Comparison of ENCODE assay signal across 18 cellular contexts in genomic region chr1:116175621-116176020, GRCh38.
DNase-seq lines count a peak whose midpoint lies in the region; ATAC-seq and TF ChIP-seq lines count a peak whose summit lies in the region.
"Had no signal": no experiment of that assay in that cellular context is flagged by ENCODE, and none has a peak within 500 bp of the region (broad histone marks: within the 10 kb centered on the region; RNA-seq: fewer than 3 reads in every experiment).

No MANE protein-coding gene starts in this region.

- H4K20me1 ChIP-seq in PC-9 (ENCODE audit: insufficient read depth) (no peaks in the 10 kb centered on the region), mammary epithelial cell (ENCODE audit: insufficient read depth, low read length) (no peaks in the 10 kb centered on the region)

- no peak overlapping the region for H3K4me2 ChIP-seq in PC-9
- no peak overlapping the region for H3K4me2 ChIP-seq in mammary epithelial cell (ENCODE audit: insufficient read depth, low read depth, low read length)
- H3K4me2 ChIP-seq: A549 had no signal

- H3K4me1 ChIP-seq in PC-9 (replicated peaks; ENCODE audit: insufficient read depth) (no peaks in the 10 kb centered on the region), colonic mucosa (no peaks in the 10 kb centered on the region), mammary epithelial cell (ENCODE audit: insufficient read depth, low read length) (no peaks in the 10 kb centered on the region)
- H3K4me1 ChIP-seq: A549 had no signal

- H3K36me3 ChIP-seq in PC-9 (ENCODE audit: low read depth) (no peaks in the 10 kb centered on the region), colonic mucosa (no peaks in the 10 kb centered on the region), mammary epithelial cell (ENCODE audit: insufficient read depth, low read length) (no peaks in the 10 kb centered on the region)

- POLR2A ChIA-PET in PC-9 (lab: Charles Lee; ENCODE audit: unreplicated experiment): no interaction called here

- ATAC-seq in HG03571 (IDR thresholded peaks at IDR 0.05; ENCODE audit: unreplicated experiment) (no peak), GM21723 (IDR thresholded peaks at IDR 0.05; ENCODE audit: unreplicated experiment) (no peak)
- ATAC-seq: A549, T-helper 17 cell had no signal

- WGBS in mammary epithelial cell (ENCODE audit: low coverage, missing lambda C conversion rate): 87% methylated on average over 2 of the region's 2 CpGs

- H2AFZ ChIP-seq in PC-9 (no peak overlapping the region), mammary epithelial cell (ENCODE audit: low read depth, low read length) (no peak overlapping the region)

- in situ Hi-C loops in KBM-7 (cut with MboI; ENCODE audit: low pct_unique_long_range_greater_than_20kb, low sequenced_read_pairs) (no loop called here), mammary epithelial cell (cut with MboI; ENCODE audit: low sequenced_read_pairs in 2 of 2) (no loop called here)

- no peaks in the 10 kb centered on the region for H3K27me3 ChIP-seq in PC-9 (ENCODE audit: insufficient read depth, low read depth)
- no peaks in the 10 kb centered on the region for H3K27me3 ChIP-seq in colonic mucosa
- H3K27me3 ChIP-seq in mammary epithelial cell (ENCODE audit: insufficient read depth, low read length): no peaks in the 10 kb centered on the region

- no peaks in the 10 kb centered on the region; the same call in 1 of the 2 replicates for H3K9me2 ChIP-seq in PC-9 (ENCODE audit: insufficient read depth)

- dilution Hi-C loops in mammary epithelial cell (cut with HindIII; ENCODE audit: low sequenced_read_pairs): no loop called here

- no peak overlapping the region for H3K27ac ChIP-seq in PC-9
- no peak overlapping the region for H3K27ac ChIP-seq in colonic mucosa
- no peak overlapping the region for H3K27ac ChIP-seq in mammary epithelial cell (ENCODE audit: insufficient read depth, low read depth, low read length)
- H3K27ac ChIP-seq: A549 had no signal

- intact Hi-C loops in PC-9 (cut with micrococcal nuclease; ENCODE audit: unreplicated experiment): no loop called here
- intact Hi-C loops in colonic mucosa (cut with DNase I): loop anchor here (10.0 kb wide), 1 partner anchor 149 kb away; no protein-coding TSS in a partner anchor
- intact Hi-C loops in mammary epithelial cell (cut with micrococcal nuclease): no loop called here

- no peaks in the 10 kb centered on the region for H3F3A ChIP-seq in PC-9 (ENCODE audit: insufficient read depth, low read depth)

- H3K9ac ChIP-seq in colonic mucosa (ENCODE audit: low read depth in 2 of 2, low read length in 2 of 2): no peak overlapping the region
- no peak overlapping the region for H3K9ac ChIP-seq in mammary epithelial cell (ENCODE audit: insufficient read depth, low read length)

- peak; percentile 12 for DNase-seq in KBM-7
- peak; percentile 14 for DNase-seq in NB4 (ENCODE audit: low read depth)
- DNase-seq in PC-9: no peak
- peak; percentile 4 for DNase-seq in colonic mucosa
- no peak for DNase-seq in mammary epithelial cell
- DNase-seq: CD4-positive, alpha-beta memory T cell; KG1; NCI-H1105 treated with DMSO at 0.1 percent for 48 hours; NCI-H1694 treated with DMSO at 0.1 percent for 48 hours; NCI-H2107; NCI-H2227 treated with DMSO at 0.1 percent for 48 hours; NCI-H510A treated with DMSO at 0.1 percent for 48 hours; NCI-H82; SHP77 treated with DMSO at 0.1 percent for 48 hours; T-helper 17 cell had no signal

- TF ChIP-seq CTCF in NB4 (IDR thresholded peaks at IDR 0.05; ENCODE audit: low read depth, low read length): no peak
- TF ChIP-seq CTCF in PC-9 (conservative IDR thresholded peaks at IDR 0.05): 0 out of 2 replicates have a peak, but pooled peaks have one; percentile 16
- no peak for TF ChIP-seq CTCF in colonic mucosa (IDR thresholded peaks at IDR 0.05)
- no peak for TF ChIP-seq CTCF in mammary epithelial cell (conservative IDR thresholded peaks at IDR 0.05 in 1 of 2, IDR thresholded peaks at IDR 0.05 in 1 of 2; ENCODE audit: extremely low read depth in 1 of 2, insufficient read depth in 1 of 2, low read depth in 1 of 2, low read length in 2 of 2)

- no TSS peak for BruUV-seq in PC-9 (replicated peaks; lab: Mats Ljungman, UMichigan)
- BruUV-seq in mammary epithelial cell (replicated peaks; lab: Mats Ljungman, UMichigan): no TSS peak

- CTCF ChIA-PET in PC-9 (lab: Charles Lee): no interaction called here
- CTCF ChIA-PET in mammary epithelial cell (lab: Charles Lee; ENCODE audit: low non-redundant PET): no interaction called here

- H3K4me3 ChIP-seq in NB4 (ENCODE audit: low read depth, low read length): no peak overlapping the region
- no peak overlapping the region for H3K4me3 ChIP-seq in PC-9
- no peak overlapping the region for H3K4me3 ChIP-seq in colonic mucosa
- H3K4me3 ChIP-seq in mammary epithelial cell (replicated peaks in 1 of 3; ENCODE audit: insufficient read depth in 1 of 3, low read depth in 2 of 3, low read length in 3 of 3): no peak overlapping the region
- H3K4me3 ChIP-seq: A549 had no signal

- no peak for TF ChIP-seq POLR2A in NB4 (IDR thresholded peaks at IDR 0.05; ENCODE audit: extremely low read depth, insufficient read length)

- H3K9me3 ChIP-seq in PC-9 (ENCODE audit: insufficient read depth, low read depth): 0 out of 2 replicates have a peak, but pooled peaks cover 5% of the 10 kb centered on the region
- H3K9me3 ChIP-seq in colonic mucosa: no peaks in the 10 kb centered on the region
- H3K9me3 ChIP-seq in mammary epithelial cell (replicated peaks; ENCODE audit: insufficient read depth, low read length): no peaks in the 10 kb centered on the region
- H3K9me3 ChIP-seq: A549 had no signal

- no peaks in the 10 kb centered on the region for H3K79me2 ChIP-seq in PC-9 (ENCODE audit: low read depth)
- no peaks in the 10 kb centered on the region for H3K79me2 ChIP-seq in mammary epithelial cell (ENCODE audit: insufficient read depth, low read length)

Comparison
In these comparisons a context has a peak if more than half of its experiments do, and no peak if none do; other contexts are left out.
1. DNase-seq: peak in KBM-7 (single experiment), NB4 (single experiment) and colonic mucosa (single experiment); none in PC-9 (0 of 2) and mammary epithelial cell (single experiment).